ENCODE assay signal across 18 cellular contexts in genomic region chr15:65519781-65520299, GRCh38. TPM values are rescaled to one million over a fixed set of nuclear protein-coding genes. Genes with fewer than 3 reads are reported as not detected.
DNase-seq lines count a peak whose midpoint lies in the region; ATAC-seq and TF ChIP-seq lines count a peak whose summit lies in the region.
"Had no signal": no experiment of that assay in that cellular context is flagged by ENCODE, and none has a peak within 500 bp of the region (broad histone marks: within the 10 kb centered on the region; RNA-seq: fewer than 3 reads in every experiment).

No MANE protein-coding gene starts in this region.

- intact Hi-C loops in activated CD8-positive, alpha-beta T cell treated with anti-CD3 and anti-CD28 coated beads for 36 hours (cut with micrococcal nuclease): no loop called here
- intact Hi-C loops in prostate gland (cut with DNase I): no loop called here

- ATAC-seq in activated CD8-positive, alpha-beta T cell treated with anti-CD3 and anti-CD28 coated beads, Interleukin-2, amount 10 ng/mL, durations not matched to agents 7 days and 5 days: no peak
- ATAC-seq in activated CD8-positive, alpha-beta T cell treated with anti-CD3 and anti-CD28 coated beads for 36 hours: no peak
- ATAC-seq in HG03159 (IDR thresholded peaks at IDR 0.05; ENCODE audit: unreplicated experiment): no peak
- ATAC-seq: Panc1 had no signal

- no peaks in the 10 kb centered on the region for H3K27me3 ChIP-seq in prostate gland (replicated peaks; ENCODE audit: insufficient read depth)

- H3K27me3 Mint-ChIP-seq in activated CD8-positive, alpha-beta T cell treated with anti-CD3 and anti-CD28 coated beads, Interleukin-2, amount 10 ng/mL, durations not matched to agents 7 days and 5 days (ENCODE audit: low read depth): no peaks in the 10 kb centered on the region
- H3K27me3 Mint-ChIP-seq in activated CD8-positive, alpha-beta T cell treated with anti-CD3 and anti-CD28 coated beads for 36 hours: no peaks in the 10 kb centered on the region
- H3K27me3 Mint-ChIP-seq in neural crest cell (ENCODE audit: low read depth): no peaks in the 10 kb centered on the region
- H3K27me3 Mint-ChIP-seq: CD4-positive, alpha-beta memory T cell had no signal

- 79% methylated on average over 8 of the region's 8 CpGs for WGBS in prostate gland

- CTCF ChIA-PET in activated CD8-positive, alpha-beta T cell treated with anti-CD3 and anti-CD28 coated beads, Interleukin-2, amount 10 ng/mL, durations not matched to agents 7 days and 5 days (lab: Charles Lee): interaction anchor here (0.6 kb wide), 1 partner anchor 817 kb away, joined by 4 read pairs; no protein-coding TSS in a partner anchor
- CTCF ChIA-PET in activated CD8-positive, alpha-beta T cell treated with anti-CD3 and anti-CD28 coated beads for 36 hours (lab: Charles Lee): interaction anchor here (1.5 kb wide), 1 partner anchor 9 kb away, joined by 4 read pairs; no protein-coding TSS in a partner anchor

- H3K36me3 Mint-ChIP-seq in activated CD8-positive, alpha-beta T cell treated with anti-CD3 and anti-CD28 coated beads, Interleukin-2, amount 10 ng/mL, durations not matched to agents 7 days and 5 days (ENCODE audit: low read depth): peaks cover 14% of the 10 kb centered on the region
- H3K36me3 Mint-ChIP-seq in activated CD8-positive, alpha-beta T cell treated with anti-CD3 and anti-CD28 coated beads for 36 hours (ENCODE audit: low read depth): peaks cover 10% of the 10 kb centered on the region
- no peaks in the 10 kb centered on the region for H3K36me3 Mint-ChIP-seq in neural crest cell (ENCODE audit: low read depth)

- H3K36me3 ChIP-seq in prostate gland: no peaks in the 10 kb centered on the region

- H3K4me3 ChIP-seq in prostate gland: no peak overlapping the region

- H3K4me1 ChIP-seq in prostate gland (replicated peaks): peaks cover 7% of the 10 kb centered on the region

- H3K4me1 Mint-ChIP-seq in activated CD8-positive, alpha-beta T cell treated with anti-CD3 and anti-CD28 coated beads, Interleukin-2, amount 10 ng/mL, durations not matched to agents 7 days and 5 days (ENCODE audit: low read depth): peaks cover 23% of the 10 kb centered on the region
- H3K4me1 Mint-ChIP-seq in activated CD8-positive, alpha-beta T cell treated with anti-CD3 and anti-CD28 coated beads for 36 hours (ENCODE audit: low read depth): peaks cover 18% of the 10 kb centered on the region
- H3K4me1 Mint-ChIP-seq in neural crest cell: peaks cover 20% of the 10 kb centered on the region

- no peaks in the 10 kb centered on the region for H3K9me3 ChIP-seq in prostate gland

- no peak for TF ChIP-seq POLR2A in prostate gland (IDR thresholded peaks at IDR 0.05)

- DNase-seq in DMS79 treated with DMSO at 0.1 percent for 48 hours (lab: John Stamatoyannopoulos, UW) (peak; percentile 31), DMS79 (lab: John Stamatoyannopoulos, UW) (no peak), NCI-H69 (lab: John Stamatoyannopoulos, UW) (peak; percentile 55), neural crest cell (ENCODE audit: low read depth, low spot score) (no peak), prostate gland (ENCODE audit: low spot score) (no peak)
- DNase-seq in activated CD8-positive, alpha-beta T cell treated with anti-CD3 and anti-CD28 coated beads, Interleukin-2, amount 10 ng/mL, durations not matched to agents 7 days and 5 days: peak; percentile 13
- DNase-seq in activated CD8-positive, alpha-beta T cell treated with anti-CD3 and anti-CD28 coated beads for 36 hours: no peak
- DNase-seq: 8988T; CD4-positive, alpha-beta memory T cell; DND-41; HFFc6; NCI-H1092; NCI-H510A; SW 1271; T-helper 2 cell had no signal

- no peak for TF ChIP-seq CTCF in activated CD8-positive, alpha-beta T cell treated with anti-CD3 and anti-CD28 coated beads for 36 hours (IDR thresholded peaks at IDR 0.05)
- TF ChIP-seq CTCF in neural crest cell (conservative IDR thresholded peaks at IDR 0.05) (no peak), prostate gland (IDR thresholded peaks at IDR 0.05) (no peak)

- H3K4me3 Mint-ChIP-seq in activated CD8-positive, alpha-beta T cell treated with anti-CD3 and anti-CD28 coated beads, Interleukin-2, amount 10 ng/mL, durations not matched to agents 7 days and 5 days: no peak overlapping the region
- no peak overlapping the region for H3K4me3 Mint-ChIP-seq in activated CD8-positive, alpha-beta T cell treated with anti-CD3 and anti-CD28 coated beads for 36 hours
- H3K4me3 Mint-ChIP-seq in neural crest cell: peak overlapping the region; percentile 19
- H3K4me3 Mint-ChIP-seq: HFFc6 had no signal

- no peak overlapping the region for H3K27ac ChIP-seq in prostate gland
- H3K27ac ChIP-seq: KMS-11 had no signal

- POLR2A ChIA-PET in activated CD8-positive, alpha-beta T cell treated with anti-CD3 and anti-CD28 coated beads, Interleukin-2, amount 10 ng/mL, durations not matched to agents 7 days and 5 days (lab: Charles Lee): no interaction called here
- POLR2A ChIA-PET in activated CD8-positive, alpha-beta T cell treated with anti-CD3 and anti-CD28 coated beads for 36 hours (lab: Charles Lee): no interaction called here

- H3K27ac Mint-ChIP-seq in activated CD8-positive, alpha-beta T cell treated with anti-CD3 and anti-CD28 coated beads, Interleukin-2, amount 10 ng/mL, durations not matched to agents 7 days and 5 days: no peak overlapping the region
- no peak overlapping the region for H3K27ac Mint-ChIP-seq in activated CD8-positive, alpha-beta T cell treated with anti-CD3 and anti-CD28 coated beads for 36 hours
- H3K27ac Mint-ChIP-seq in neural crest cell (ENCODE audit: unreplicated experiment): no peak overlapping the region
- H3K27ac Mint-ChIP-seq: CD4-positive, alpha-beta memory T cell; HFFc6 had no signal

- H3K9me3 Mint-ChIP-seq in activated CD8-positive, alpha-beta T cell treated with anti-CD3 and anti-CD28 coated beads, Interleukin-2, amount 10 ng/mL, durations not matched to agents 7 days and 5 days (ENCODE audit: insufficient read depth): no peaks in the 10 kb centered on the region
- H3K9me3 Mint-ChIP-seq in activated CD8-positive, alpha-beta T cell treated with anti-CD3 and anti-CD28 coated beads for 36 hours: no peaks in the 10 kb centered on the region
- H3K9me3 Mint-ChIP-seq in neural crest cell: no peaks in the 10 kb centered on the region
- H3K9me3 Mint-ChIP-seq: CD4-positive, alpha-beta memory T cell; HFFc6 had no signal

RNA-seq across cellular contexts. Expression of gene DPP8, which starts 2.4 kb away (rescaled TPM):
- 10 to 100 TPM; 44.6 to 46.7 TPM for total RNA-seq in activated CD8-positive, alpha-beta T cell treated with anti-CD3 and anti-CD28 coated beads, Interleukin-2, amount 10 ng/mL, durations not matched to agents 7 days and 5 days
- total RNA-seq in activated CD8-positive, alpha-beta T cell treated with anti-CD3 and anti-CD28 coated beads for 36 hours: 10 to 100 TPM; 27.7 to 32.6 TPM
- total RNA-seq in neural crest cell (26.1 and 26.2 TPM in 2 replicates), prostate gland (10 to 100 TPM; 32.7 to 39.6 TPM)

RNA-seq across cellular contexts. Expression of gene HACD3, which starts 10.4 kb away (rescaled TPM):
- total RNA-seq in activated CD8-positive, alpha-beta T cell treated with anti-CD3 and anti-CD28 coated beads, Interleukin-2, amount 10 ng/mL, durations not matched to agents 7 days and 5 days: 10 to 100 TPM; 34.8 to 36.5 TPM
- total RNA-seq in activated CD8-positive, alpha-beta T cell treated with anti-CD3 and anti-CD28 coated beads for 36 hours: 10 to 100 TPM; 30.2 to 32.5 TPM
- total RNA-seq in neural crest cell (147 and 153 TPM in 2 replicates), prostate gland (10 to 100 TPM; 41.6 to 91.4 TPM)

Comparison
In these comparisons a context has a peak if more than half of its experiments do, and no peak if none do; other contexts are left out.
1. DNase-seq: peak in DMS79 treated with DMSO at 0.1 percent for 48 hours (single experiment), activated CD8-positive, alpha-beta T cell treated with anti-CD3 and anti-CD28 coated beads, Interleukin-2, amount 10 ng/mL, durations not matched to agents 7 days and 5 days (single experiment) and NCI-H69 (single experiment); none in DMS79 (single experiment), activated CD8-positive, alpha-beta T cell treated with anti-CD3 and anti-CD28 coated beads for 36 hours (single experiment), neural crest cell (single experiment) and prostate gland (single experiment).